Comparison of ENCODE assay signal across 28 cellular contexts in genomic region chr5:129836321-129836720, GRCh38.
"Had no signal": no experiment of that assay in that cellular context is flagged by ENCODE, and none has a peak within 500 bp of the region (broad histone marks: within the 10 kb centered on the region; RNA-seq: fewer than 3 reads in every experiment).

No MANE protein-coding gene starts in this region.

- H3K4me1 ChIP-seq: adrenal gland, body of pancreas, breast epithelium, SJSA1 had no signal

- H3K4me1 Mint-ChIP-seq: activated CD4-positive, alpha-beta T cell treated with anti-CD3 and anti-CD28 coated beads for 36 hours; activated CD4-positive, alpha-beta T cell treated with anti-CD3 and anti-CD28 coated beads, Interleukin-2, amount 10 ng/mL, durations not matched to agents 7 days and 5 days had no signal

- H3K36me3 Mint-ChIP-seq: activated naive CD4-positive, alpha-beta T cell treated with anti-CD3 and anti-CD28 coated beads, Interleukin-2, amount 50 U/mL, for 72 hours had no signal

- H3K9me3 ChIP-seq: adrenal gland, body of pancreas, breast epithelium, SJSA1, SK-N-SH had no signal

- ATAC-seq: activated CD4-positive, alpha-beta T cell treated with anti-CD3 and anti-CD28 coated beads for 36 hours; activated CD8-positive, alpha-beta T cell treated with anti-CD3 and anti-CD28 coated beads, Interleukin-2, amount 10 ng/mL, durations not matched to agents 7 days and 5 days; activated naive CD4-positive, alpha-beta T cell treated with anti-CD3 and anti-CD28 coated beads, Interleukin-2, amount 50 U/mL, for 72 hours; activated T-cell treated with anti-CD3 and anti-CD28 coated beads, Interleukin-2, amount 50 U/mL, for 4 hours; body of pancreas; Panc1 had no signal

- H3K9ac ChIP-seq: KMS-11, SK-N-SH had no signal

- H3K4me3 Mint-ChIP-seq: activated CD4-positive, alpha-beta T cell treated with anti-CD3 and anti-CD28 coated beads for 36 hours; activated CD4-positive, alpha-beta T cell treated with anti-CD3 and anti-CD28 coated beads, Interleukin-2, amount 10 ng/mL, durations not matched to agents 7 days and 5 days; activated CD8-positive, alpha-beta T cell treated with anti-CD3 and anti-CD28 coated beads, Interleukin-2, amount 10 ng/mL, durations not matched to agents 7 days and 5 days; activated naive CD4-positive, alpha-beta T cell treated with anti-CD3 and anti-CD28 coated beads for 36 hours; activated T-cell treated with anti-CD3 and anti-CD28 coated beads, Interleukin-2, amount 50 U/mL, for 4 hours; activated T-helper 1 cell treated with anti-CD3 and anti-CD28 coated beads, Interleukin-12 subunit alpha, Interleukin-12 subunit beta, Interleukin-2, Interleukin-4 antibody, amounts not matched to agents 30 ng/mL and 10 ng/mL and 1 ng/mL, durations not matched to agents 14 hours and 24 hours and 36 hours had no signal

- DNase-seq: activated CD4-positive, alpha-beta T cell treated with anti-CD3 and anti-CD28 coated beads for 36 hours; activated CD4-positive, alpha-beta T cell treated with anti-CD3 and anti-CD28 coated beads, Interleukin-2, amount 10 ng/mL, durations not matched to agents 7 days and 5 days; activated CD4-positive, alpha-beta T cell treated with anti-CD3 and anti-CD28 coated beads, Interleukin-2, amount 50 U/mL, for 48 hours; activated CD8-positive, alpha-beta memory T cell treated with anti-CD3 and anti-CD28 coated beads, Interleukin-2, amount 50 U/mL, for 4 hours; activated CD8-positive, alpha-beta T cell treated with anti-CD3 and anti-CD28 coated beads, Interleukin-2, amount 10 ng/mL, durations not matched to agents 7 days and 5 days; activated gamma-delta T cell treated with Interleukin-2 at 50 U/mL for 16 hours; activated naive CD4-positive, alpha-beta T cell treated with anti-CD3 and anti-CD28 coated beads for 36 hours; activated T-cell treated with anti-CD3 and anti-CD28 coated beads for 4 hours; activated T-cell treated with anti-CD3 and anti-CD28 coated beads, Interleukin-2, amount 50 U/mL, for 4 hours; adrenal gland; body of pancreas; cortex of kidney; NCI-H1092 treated with DMSO at 0.1 percent for 48 hours; NCI-H1417 treated with DMSO at 0.1 percent for 48 hours; NCI-H1694; NCI-H1930; NCI-H2081 treated with DMSO at 0.1 percent for 48 hours; NCI-H345; NCI-H524 treated with DMSO at 0.1 percent for 48 hours; SHP77 treated with DMSO at 0.1 percent for 48 hours; SK-N-SH; T1000 had no signal

- H3K9me2 ChIP-seq: SK-N-SH had no signal

- H3K4me2 ChIP-seq: KMS-11, SK-N-SH had no signal

- H3K27ac Mint-ChIP-seq: activated CD4-positive, alpha-beta T cell treated with anti-CD3 and anti-CD28 coated beads for 36 hours; activated CD4-positive, alpha-beta T cell treated with anti-CD3 and anti-CD28 coated beads, Interleukin-2, amount 10 ng/mL, durations not matched to agents 7 days and 5 days; activated CD8-positive, alpha-beta T cell treated with anti-CD3 and anti-CD28 coated beads, Interleukin-2, amount 10 ng/mL, durations not matched to agents 7 days and 5 days; activated naive CD4-positive, alpha-beta T cell treated with anti-CD3 and anti-CD28 coated beads for 36 hours; activated naive CD4-positive, alpha-beta T cell treated with anti-CD3 and anti-CD28 coated beads, Interleukin-2, amount 50 U/mL, for 72 hours; activated T-helper 1 cell treated with anti-CD3 and anti-CD28 coated beads, Interleukin-12 subunit alpha, Interleukin-12 subunit beta, Interleukin-2, Interleukin-4 antibody, amounts not matched to agents 30 ng/mL and 10 ng/mL and 1 ng/mL, durations not matched to agents 14 hours and 24 hours and 36 hours had no signal

- H3K9me3 Mint-ChIP-seq: activated CD4-positive, alpha-beta T cell treated with anti-CD3 and anti-CD28 coated beads, Interleukin-2, amount 10 ng/mL, durations not matched to agents 7 days and 5 days; activated naive CD4-positive, alpha-beta T cell treated with anti-CD3 and anti-CD28 coated beads for 36 hours; activated T-cell treated with anti-CD3 and anti-CD28 coated beads, Interleukin-2, amount 50 U/mL, for 4 hours; activated T-helper 1 cell treated with anti-CD3 and anti-CD28 coated beads, Interleukin-12 subunit alpha, Interleukin-12 subunit beta, Interleukin-2, Interleukin-4 antibody, amounts not matched to agents 30 ng/mL and 10 ng/mL and 1 ng/mL, durations not matched to agents 14 hours and 24 hours and 36 hours had no signal

- H3K4me3 ChIP-seq: adrenal gland, body of pancreas, breast epithelium, SJSA1 had no signal

- H3K27ac ChIP-seq: adrenal gland, body of pancreas, breast epithelium, KMS-11, SJSA1 had no signal

- H3K27me3 ChIP-seq: body of pancreas, breast epithelium had no signal

- H3K27me3 Mint-ChIP-seq: activated CD4-positive, alpha-beta T cell treated with anti-CD3 and anti-CD28 coated beads, Interleukin-2, amount 10 ng/mL, durations not matched to agents 7 days and 5 days had no signal

- H3K36me3 ChIP-seq: adrenal gland, breast epithelium, SJSA1 had no signal
